8 cellular contexts compared by ENCODE assay signal in genomic region chr17:76540381-76541300, GRCh38. TPM values are rescaled to one million over a fixed set of nuclear protein-coding genes. Genes with fewer than 3 reads are reported as not detected.
DNase-seq lines count a peak whose midpoint lies in the region; ATAC-seq, FAIRE-seq and TF ChIP-seq lines count a peak whose summit lies in the region.

No MANE protein-coding gene starts in this region.

- no peaks in the 10 kb centered on the region for H3K9me3 ChIP-seq in MG63
- H3K9me3 ChIP-seq in small intestine (ENCODE audit: control insufficient read depth, low read depth) = no peaks in the 10 kb centered on the region

- peaks cover 6% of the 10 kb centered on the region; the same call in 1 of the 2 replicates for H3K36me3 ChIP-seq in MG63
- no peaks in the 10 kb centered on the region for H3K36me3 ChIP-seq in kidney epithelial cell (ENCODE audit: control insufficient read depth, insufficient read depth, low read length)
- H3K36me3 ChIP-seq in small intestine (ENCODE audit: control insufficient read depth in 2 of 2, insufficient read depth in 2 of 2, low read length in 2 of 2) = no peaks in the 10 kb centered on the region

- FAIRE-seq in small intestine (lab: Jason Lieb, UNC) = no peak

- H3K27ac ChIP-seq in small intestine (ENCODE audit: low read depth in 1 of 2, low read length in 1 of 2) = peak overlapping the region in 1 of 2 donors; percentile 63

- ATAC-seq in activated CD4-positive, CD25-positive, alpha-beta regulatory T cell treated with anti-CD3 and anti-CD28 coated beads, Interleukin-2, amount 50 U/mL, for 24 hours = peak; percentile 64 to 68

- H3K27me3 ChIP-seq in MG63 = no peaks in the 10 kb centered on the region
- H3K27me3 ChIP-seq in kidney epithelial cell (ENCODE audit: control insufficient read depth, insufficient read depth, low read length) = peaks cover 15% of the 10 kb centered on the region
- no peaks in the 10 kb centered on the region for H3K27me3 ChIP-seq in small intestine (ENCODE audit: control insufficient read depth in 2 of 2, insufficient read depth in 2 of 2, low read length in 2 of 2)

- peak overlapping the region; percentile 26 for H3K4me3 ChIP-seq in MG63
- peak overlapping the region; percentile 23 for H3K4me3 ChIP-seq in kidney epithelial cell (ENCODE audit: low read depth, low read length)
- peak overlapping the region in 1 of 2 donors; percentile 20 for H3K4me3 ChIP-seq in small intestine (ENCODE audit: low read depth in 1 of 2, low read length in 2 of 2)

- H3K4me1 ChIP-seq in small intestine (ENCODE audit: control insufficient read depth in 2 of 2, insufficient read depth in 1 of 2, low read depth in 1 of 2, low read length in 1 of 2) = no peaks in the 10 kb centered on the region

- peak; percentile 3 for TF ChIP-seq CTCF in kidney epithelial cell (IDR thresholded peaks at IDR 0.05; ENCODE audit: insufficient read depth, low read length, poor library complexity, severe bottlenecking)

- no peak for DNase-seq in activated CD4-positive, CD25-positive, alpha-beta regulatory T cell treated with anti-CD3 and anti-CD28 coated beads, Interleukin-2, amount 50 U/mL, for 72 hours
- DNase-seq in MG63 = peak; percentile 98
- peak; percentile 82 for DNase-seq in RPMI8226
- DNase-seq in dermis blood vessel endothelial cell = peak; percentile 97
- peak; percentile 86 for DNase-seq in kidney epithelial cell (ENCODE audit: low read depth)
- peak; percentile 92 for DNase-seq in small intestine
- no peak for DNase-seq in effector CD8-positive, alpha-beta T cell (lab: John Stamatoyannopoulos, UW)

- WGBS in small intestine, 3 donors = 14 to 22% (median 15%) methylated on average over 25 to 27 of the region's 27 CpGs

RNA-seq across cellular contexts. Expression of gene PRCD, which starts 0.8 kb away (rescaled TPM):
- total RNA-seq in MG63 (2014; rRNA removed; shearing (Covaris generic); ENCODE audit: low replicate concordance) = 1.2 TPM in 1 of 2 replicates, not detected in the other
- 0.19 and 0.68 TPM in 2 replicates for total RNA-seq in dermis blood vessel endothelial cell
- not detected in 2 replicates for total RNA-seq in kidney epithelial cell
- 1 to 10 TPM in 2 of 3 donors, not detected in 1; 1.6 to 2.2 TPM for polyA plus RNA-seq in small intestine

RNA-seq across cellular contexts. Expression of gene CYGB, which starts 3.1 kb away (rescaled TPM):
- total RNA-seq in MG63 (2014; rRNA removed; shearing (Covaris generic); ENCODE audit: low replicate concordance) = 7.6 and 14.0 TPM in 2 replicates
- total RNA-seq in dermis blood vessel endothelial cell = 1.6 and 4.4 TPM in 2 replicates
- total RNA-seq in kidney epithelial cell = 16.9 and 19.9 TPM in 2 replicates
- 10 to 100 TPM in 2 of 3 donors, 1 to 10 TPM in 1; 1.1 to 35.4 (median 13.2) TPM for polyA plus RNA-seq in small intestine

RNA-seq across cellular contexts. Expression of gene RHBDF2, which starts 39.4 kb away (rescaled TPM):
- 5.9 and 20.9 TPM in 2 replicates for total RNA-seq in MG63 (2014; rRNA removed; shearing (Covaris generic); ENCODE audit: low replicate concordance)
- 34.5 and 35.5 TPM in 2 replicates for total RNA-seq in dermis blood vessel endothelial cell
- total RNA-seq in kidney epithelial cell = 101 and 111 TPM in 2 replicates
- polyA plus RNA-seq in small intestine = 10 to 100 TPM in 1 of 3 donors, 1 to 10 TPM in 2; 2.0 to 17.7 (median 4.1) TPM

RNA-seq across cellular contexts. Expression of gene ST6GALNAC2, which starts 45.0 kb away (rescaled TPM):
- total RNA-seq in MG63 (2014; rRNA removed; shearing (Covaris generic); ENCODE audit: low replicate concordance) = 0.15 and 0.30 TPM in 2 replicates
- total RNA-seq in dermis blood vessel endothelial cell (0.28 and 0.51 TPM in 2 replicates), kidney epithelial cell (9.9 and 13.6 TPM in 2 replicates)
- polyA plus RNA-seq in small intestine = 1 to 10 TPM in 2 of 3 donors, not detected in 1; 1.1 to 2.7 TPM

Comparison
In these comparisons a context has a peak if more than half of its experiments do, and no peak if none do; other contexts are left out.
1. DNase-seq: peak in MG63 (single experiment), RPMI8226 (single experiment), dermis blood vessel endothelial cell (single experiment), kidney epithelial cell (single experiment) and small intestine (single experiment); none in activated CD4-positive, CD25-positive, alpha-beta regulatory T cell treated with anti-CD3 and anti-CD28 coated beads, Interleukin-2, amount 50 U/mL, for 72 hours (single experiment) and effector CD8-positive, alpha-beta T cell (single experiment).